Comparison of ENCODE assay signal across 2 cellular contexts in the genomic region with DNA sequence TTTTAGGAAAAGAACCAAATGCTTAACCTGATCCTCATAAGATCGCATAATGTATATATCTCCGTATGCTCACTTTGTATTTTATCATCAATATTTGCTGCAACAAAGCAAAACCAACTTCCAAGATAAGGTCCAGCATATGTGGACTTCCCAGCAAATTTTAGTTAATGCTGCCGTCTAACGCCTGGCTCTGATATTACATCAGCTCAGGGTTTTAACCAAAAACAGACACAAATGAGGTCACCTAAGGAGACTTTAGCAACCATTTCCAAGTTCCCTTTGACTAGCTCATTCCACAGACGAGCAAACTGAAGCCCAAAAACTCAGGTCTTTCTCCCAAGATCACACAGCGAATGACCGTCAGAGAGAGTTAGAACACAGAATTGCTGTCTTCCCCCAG.
A peak's percentile ranks its signal among the peaks of the same experiment; 100 is the strongest.
TF ChIP-seq lines count a peak whose summit lies in the region.

No MANE protein-coding gene starts in this region.

TF ChIP-seq in K562, 482 proteins besides CTCF, POLR2A, EP300 and RAD21:
- no peak for TF ChIP-seq ZNF24 (IDR thresholded peaks at IDR 0.05)
- TF ChIP-seq STAT5A (IDR thresholded peaks at IDR 0.05; ENCODE audit: borderline replicate concordance, low read length): no peak
- TF ChIP-seq SMC3 (conservative IDR thresholded peaks at IDR 0.05; ENCODE audit: insufficient read depth, low read depth, low read length): no peak
- TF ChIP-seq FUS (optimal IDR thresholded peaks at IDR 0.05; ENCODE audit: low read depth, low read length): no peak
- no peak for TF ChIP-seq POLR3A (IDR thresholded peaks at IDR 0.05; ENCODE audit: borderline replicate concordance, extremely low read depth, insufficient read depth, insufficient read length)
- TF ChIP-seq, protein P1, sequence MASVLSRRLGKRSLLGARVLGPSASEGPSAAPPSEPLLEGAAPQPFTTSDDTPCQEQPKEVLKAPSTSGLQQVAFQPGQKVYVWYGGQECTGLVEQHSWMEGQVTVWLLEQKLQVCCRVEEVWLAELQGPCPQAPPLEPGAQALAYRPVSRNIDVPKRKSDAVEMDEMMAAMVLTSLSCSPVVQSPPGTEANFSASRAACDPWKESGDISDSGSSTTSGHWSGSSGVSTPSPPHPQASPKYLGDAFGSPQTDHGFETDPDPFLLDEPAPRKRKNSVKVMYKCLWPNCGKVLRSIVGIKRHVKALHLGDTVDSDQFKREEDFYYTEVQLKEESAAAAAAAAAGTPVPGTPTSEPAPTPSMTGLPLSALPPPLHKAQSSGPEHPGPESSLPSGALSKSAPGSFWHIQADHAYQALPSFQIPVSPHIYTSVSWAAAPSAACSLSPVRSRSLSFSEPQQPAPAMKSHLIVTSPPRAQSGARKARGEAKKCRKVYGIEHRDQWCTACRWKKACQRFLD (CRISPR knock-in tag; IDR thresholded peaks at IDR 0.05): no peak
- no peak for TF ChIP-seq KAT2B (IDR thresholded peaks at IDR 0.05; ENCODE audit: low read depth, low read length)
- no peak for TF ChIP-seq ZNF584 (CRISPR knock-in tag; IDR thresholded peaks at IDR 0.05; ENCODE audit: low read depth)
- TF ChIP-seq CTBP1 (IDR thresholded peaks at IDR 0.05; ENCODE audit: borderline replicate concordance): no peak
- no peak for TF ChIP-seq HNRNPH1 (optimal IDR thresholded peaks at IDR 0.05; ENCODE audit: low read depth, low read length)
- TF ChIP-seq HBP1 (CRISPR knock-in tag; IDR thresholded peaks at IDR 0.05): no peak

TF ChIP-seq in HepG2, 621 proteins besides CTCF, POLR2A, EP300 and RAD21:
- no peak for TF ChIP-seq GATAD1 (CRISPR knock-in tag; IDR thresholded peaks at IDR 0.05)
- peak; percentile 30; the same call in 1 of the 2 replicates for TF ChIP-seq STAG1 (CRISPR knock-in tag; IDR thresholded peaks at IDR 0.05)
